In genomic region chr11:128622137-128622523, GRCh38 we compare ENCODE assay signal across 1 cellular context.
TF ChIP-seq lines count a peak whose summit lies in the region.

No MANE protein-coding gene starts in this region.

TF ChIP-seq in IMR-90, 13 proteins besides CTCF, POLR2A, EP300 and RAD21:
- TF ChIP-seq CHD1 (IDR thresholded peaks at IDR 0.05; ENCODE audit: low read depth, low read length) (no peak), MXI1 (IDR thresholded peaks at IDR 0.05; ENCODE audit: borderline replicate concordance, low read depth, low read length) (no peak), FOS (IDR thresholded peaks at IDR 0.05; ENCODE audit: low read depth, low read length) (no peak), NFE2L2 (IDR thresholded peaks at IDR 0.05; ENCODE audit: low read depth, low read length) (no peak), MAZ (IDR thresholded peaks at IDR 0.05; ENCODE audit: borderline replicate concordance, low read depth, low read length) (no peak)
